1 cellular context compared by ENCODE assay signal in the genomic region with DNA sequence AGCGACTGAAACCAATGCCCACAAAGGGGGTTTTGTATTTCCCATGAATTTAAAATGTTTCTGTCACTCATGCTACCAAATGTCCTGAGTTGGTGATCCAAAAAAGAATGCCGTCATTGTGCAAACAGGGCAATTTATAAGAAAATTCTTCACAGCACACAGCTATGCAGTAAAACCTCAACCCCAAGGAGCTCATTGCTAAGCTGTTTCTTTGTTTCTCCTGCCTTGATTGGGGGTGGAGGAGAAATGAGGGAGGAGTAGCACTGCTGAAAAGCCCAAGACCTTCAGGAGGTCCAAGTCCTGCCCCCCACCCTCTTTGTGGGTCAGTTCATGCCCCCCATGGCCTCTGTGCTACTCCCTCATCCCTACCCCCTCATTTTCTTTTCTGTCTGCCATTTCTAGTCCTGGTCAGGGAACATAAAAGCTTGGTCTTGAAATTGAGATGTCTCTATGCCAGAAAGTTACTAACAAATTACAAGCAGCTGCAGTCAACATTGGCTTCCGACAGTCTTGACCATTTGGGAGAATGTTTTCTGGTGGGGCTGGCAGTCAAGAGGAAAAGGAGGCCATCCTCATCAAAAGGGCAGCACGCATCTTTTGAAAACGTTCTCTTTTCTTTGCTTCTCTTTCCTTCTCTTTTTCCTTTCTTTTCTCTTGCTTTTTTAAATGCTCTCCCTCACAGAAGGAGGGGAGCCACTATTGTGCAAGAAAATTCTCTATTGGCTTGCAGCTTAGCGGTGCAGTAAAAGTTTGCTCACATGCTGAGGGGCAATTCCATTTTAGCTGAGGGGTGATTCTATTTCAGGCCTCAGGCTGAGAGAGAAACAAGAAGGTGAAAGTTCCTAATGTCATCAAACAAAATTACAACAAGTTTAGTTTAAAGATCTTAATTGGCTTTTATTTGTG.
A peak's percentile ranks its signal among the peaks of the same experiment; 100 is the strongest.
TF ChIP-seq lines count a peak whose summit lies in the region.

No MANE protein-coding gene starts in this region.

TF ChIP-seq in HEK293, 187 proteins besides CTCF, POLR2A, EP300 and RAD21 (continued from another document):
- no peak for TF ChIP-seq SCRT2 (tag by site-specific recombination; IDR thresholded peaks at IDR 0.05)
- no peak for TF ChIP-seq ZBTB21 (tag by site-specific recombination; IDR thresholded peaks at IDR 0.05)
- no peak for TF ChIP-seq HOXC10 (CRISPR knock-in tag; IDR thresholded peaks at IDR 0.05)
- no peak for TF ChIP-seq ZNF701 (tag by site-specific recombination; IDR thresholded peaks at IDR 0.05)
- TF ChIP-seq ZNF155 (tag by site-specific recombination; IDR thresholded peaks at IDR 0.05): no peak
- TF ChIP-seq, protein P1, sequence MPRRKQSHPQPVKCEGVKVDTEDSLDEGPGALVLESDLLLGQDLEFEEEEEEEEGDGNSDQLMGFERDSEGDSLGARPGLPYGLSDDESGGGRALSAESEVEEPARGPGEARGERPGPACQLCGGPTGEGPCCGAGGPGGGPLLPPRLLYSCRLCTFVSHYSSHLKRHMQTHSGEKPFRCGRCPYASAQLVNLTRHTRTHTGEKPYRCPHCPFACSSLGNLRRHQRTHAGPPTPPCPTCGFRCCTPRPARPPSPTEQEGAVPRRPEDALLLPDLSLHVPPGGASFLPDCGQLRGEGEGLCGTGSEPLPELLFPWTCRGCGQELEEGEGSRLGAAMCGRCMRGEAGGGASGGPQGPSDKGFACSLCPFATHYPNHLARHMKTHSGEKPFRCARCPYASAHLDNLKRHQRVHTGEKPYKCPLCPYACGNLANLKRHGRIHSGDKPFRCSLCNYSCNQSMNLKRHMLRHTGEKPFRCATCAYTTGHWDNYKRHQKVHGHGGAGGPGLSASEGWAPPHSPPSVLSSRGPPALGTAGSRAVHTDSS (tag by site-specific recombination; IDR thresholded peaks at IDR 0.05): no peak
- no peak for TF ChIP-seq ZNF571 (tag by site-specific recombination; IDR thresholded peaks at IDR 0.05)
- peak; percentile 25; the same call in 1 of the 2 replicates for TF ChIP-seq ZIC2 (tag by site-specific recombination; IDR thresholded peaks at IDR 0.05)
- TF ChIP-seq, protein P2, sequence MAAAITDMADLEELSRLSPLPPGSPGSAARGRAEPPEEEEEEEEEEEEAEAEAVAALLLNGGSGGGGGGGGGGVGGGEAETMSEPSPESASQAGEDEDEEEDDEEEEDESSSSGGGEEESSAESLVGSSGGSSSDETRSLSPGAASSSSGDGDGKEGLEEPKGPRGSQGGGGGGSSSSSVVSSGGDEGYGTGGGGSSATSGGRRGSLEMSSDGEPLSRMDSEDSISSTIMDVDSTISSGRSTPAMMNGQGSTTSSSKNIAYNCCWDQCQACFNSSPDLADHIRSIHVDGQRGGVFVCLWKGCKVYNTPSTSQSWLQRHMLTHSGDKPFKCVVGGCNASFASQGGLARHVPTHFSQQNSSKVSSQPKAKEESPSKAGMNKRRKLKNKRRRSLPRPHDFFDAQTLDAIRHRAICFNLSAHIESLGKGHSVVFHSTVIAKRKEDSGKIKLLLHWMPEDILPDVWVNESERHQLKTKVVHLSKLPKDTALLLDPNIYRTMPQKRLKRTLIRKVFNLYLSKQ (tag by site-specific recombination; IDR thresholded peaks at IDR 0.05; ENCODE audit: borderline replicate concordance): no peak
- no peak for TF ChIP-seq ZNF138 (tag by site-specific recombination; IDR thresholded peaks at IDR 0.05; ENCODE audit: borderline replicate concordance)
- no peak for TF ChIP-seq SCRT1 (tag by site-specific recombination; IDR thresholded peaks at IDR 0.05; ENCODE audit: borderline replicate concordance)
- TF ChIP-seq YY1 (tag by site-specific recombination; IDR thresholded peaks at IDR 0.05): no peak
- TF ChIP-seq ZNF132 (tag by site-specific recombination; IDR thresholded peaks at IDR 0.05; ENCODE audit: borderline replicate concordance): no peak
- TF ChIP-seq PRDM1 (tag by site-specific recombination; IDR thresholded peaks at IDR 0.05): 0 out of 2 replicates have a peak, but pooled peaks have one; percentile 6
- TF ChIP-seq, protein P3, sequence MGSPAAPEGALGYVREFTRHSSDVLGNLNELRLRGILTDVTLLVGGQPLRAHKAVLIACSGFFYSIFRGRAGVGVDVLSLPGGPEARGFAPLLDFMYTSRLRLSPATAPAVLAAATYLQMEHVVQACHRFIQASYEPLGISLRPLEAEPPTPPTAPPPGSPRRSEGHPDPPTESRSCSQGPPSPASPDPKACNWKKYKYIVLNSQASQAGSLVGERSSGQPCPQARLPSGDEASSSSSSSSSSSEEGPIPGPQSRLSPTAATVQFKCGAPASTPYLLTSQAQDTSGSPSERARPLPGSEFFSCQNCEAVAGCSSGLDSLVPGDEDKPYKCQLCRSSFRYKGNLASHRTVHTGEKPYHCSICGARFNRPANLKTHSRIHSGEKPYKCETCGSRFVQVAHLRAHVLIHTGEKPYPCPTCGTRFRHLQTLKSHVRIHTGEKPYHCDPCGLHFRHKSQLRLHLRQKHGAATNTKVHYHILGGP (tag by site-specific recombination; IDR thresholded peaks at IDR 0.05): no peak
